Comparison of ENCODE assay signal across 17 cellular contexts in the genomic region with DNA sequence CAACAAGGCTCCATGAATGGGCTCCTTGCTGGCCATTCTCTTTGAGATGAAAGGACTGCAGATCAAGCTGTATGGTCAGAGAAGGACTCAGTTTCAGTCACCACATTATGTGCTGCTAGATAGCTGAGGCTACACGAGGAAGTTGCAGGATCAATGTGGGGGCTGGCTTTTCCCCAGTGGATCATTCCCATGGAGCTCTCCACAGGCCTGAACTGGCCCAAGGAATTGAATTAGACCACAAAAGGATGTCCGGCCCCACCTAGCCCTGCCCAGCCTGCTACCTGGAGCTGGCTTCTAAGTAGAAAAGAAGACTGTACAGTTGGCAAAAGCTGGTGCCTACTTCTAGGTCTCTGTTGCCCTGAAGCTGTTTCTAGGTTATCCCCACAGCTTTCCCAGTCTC.
DNase-seq lines count a peak whose midpoint lies in the region; ATAC-seq and TF ChIP-seq lines count a peak whose summit lies in the region.
"Had no signal": no experiment of that assay in that cellular context is flagged by ENCODE, and none has a peak within 500 bp of the region (broad histone marks: within the 10 kb centered on the region; RNA-seq: fewer than 3 reads in every experiment).

No MANE protein-coding gene starts in this region.

- H3K23ac ChIP-seq in mesendoderm (ENCODE audit: low read length) = no peak overlapping the region

- no peaks in the 10 kb centered on the region for H3K79me2 ChIP-seq in mesendoderm (ENCODE audit: control insufficient read depth, insufficient read depth, low read length)

- H4K8ac ChIP-seq in mesendoderm (ENCODE audit: low read depth, low read length) = no peak overlapping the region

- H3K4me3 Mint-ChIP-seq in MCF 10A (ENCODE audit: unreplicated experiment) = no peak overlapping the region
- H3K4me3 Mint-ChIP-seq in endodermal cell = no peak overlapping the region
- H3K4me3 Mint-ChIP-seq: CD14-positive monocyte; CD4-positive, alpha-beta memory T cell had no signal

- peaks cover 11% of the 10 kb centered on the region for H3K4me1 ChIP-seq in RWPE2 (ENCODE audit: insufficient read depth, poor library complexity, severe bottlenecking)
- no peaks in the 10 kb centered on the region for H3K4me1 ChIP-seq in endodermal cell (ENCODE audit: control insufficient read depth, insufficient read depth, low read length)
- H3K4me1 ChIP-seq in mesendoderm (ENCODE audit: control insufficient read depth, low read depth, low read length) = no peaks in the 10 kb centered on the region
- H3K4me1 ChIP-seq: BLaER1 had no signal

- DNase-seq in RWPE2 (ENCODE audit: low spot score) = no peak
- DNase-seq in MCF 10A (ENCODE audit: unreplicated experiment) = peak; percentile 43
- DNase-seq in endodermal cell = peak; percentile 25
- no peak for DNase-seq in mesendoderm
- no peak for DNase-seq in left lobe of liver (ENCODE audit: low spot score)
- no peak for DNase-seq in NCI-H524 treated with DMSO at 0.1 percent for 48 hours (lab: John Stamatoyannopoulos, UW)
- no peak for DNase-seq in DMS 273 treated with DMSO at 0.1 percent for 48 hours (lab: John Stamatoyannopoulos, UW)
- DNase-seq: 8988T; CD4-positive, alpha-beta memory T cell; DMS79 treated with DMSO at 0.1 percent for 48 hours; GF-D8; GM23248; HCEC 1CT had no signal

- H3K36me3 Mint-ChIP-seq in MCF 10A (ENCODE audit: insufficient read depth, unreplicated experiment) = no peaks in the 10 kb centered on the region
- no peaks in the 10 kb centered on the region for H3K36me3 Mint-ChIP-seq in endodermal cell (ENCODE audit: low read depth)
- H3K36me3 Mint-ChIP-seq: CD14-positive monocyte; CD4-positive, alpha-beta memory T cell had no signal

- no peak overlapping the region for H4K5ac ChIP-seq in mesendoderm (ENCODE audit: low read length)

- WGBS in endodermal cell (ENCODE audit: insufficient coverage in 1 of 2, insufficient read length in 1 of 2), 2 experiments = 86 to 90% methylated on average over 2 of the region's 2 CpGs
- no CpG with 5 or more reads among the region's 2 CpGs for WGBS in mesendoderm (ENCODE audit: extremely low coverage, insufficient coverage, low lambda C conversion rate)

- no peak overlapping the region for H2BK120ac ChIP-seq in mesendoderm (ENCODE audit: low read depth, low read length)

- no peak for TF ChIP-seq CTCF in RWPE2 (IDR thresholded peaks at IDR 0.05; ENCODE audit: poor library complexity, severe bottlenecking)
- no peak for TF ChIP-seq CTCF in MCF 10A (IDR thresholded peaks at IDR 0.05; ENCODE audit: unreplicated experiment)
- TF ChIP-seq CTCF in endodermal cell (conservative IDR thresholded peaks at IDR 0.05) = no peak

- peaks cover 23% of the 10 kb centered on the region for H3K27me3 Mint-ChIP-seq in MCF 10A (ENCODE audit: insufficient read depth, unreplicated experiment)
- peaks cover 65% of the 10 kb centered on the region for H3K27me3 Mint-ChIP-seq in endodermal cell (ENCODE audit: insufficient read depth)

- H3K9me3 ChIP-seq in RWPE2 (ENCODE audit: severe bottlenecking) (no peaks in the 10 kb centered on the region), endodermal cell (ENCODE audit: control insufficient read depth, low read length) (no peaks in the 10 kb centered on the region)
- H3K9me3 ChIP-seq: BLaER1 had no signal

- POLR2A ChIA-PET in MCF 10A (lab: Yijun Ruan, JAX) = interaction anchor here (0.9 to 1.9 kb wide), 2 partner anchors 11 to 13 kb away, joined by 3 to 5 read pairs; no protein-coding TSS in a partner anchor

- H3K9me3 Mint-ChIP-seq in MCF 10A (ENCODE audit: unreplicated experiment) = no peaks in the 10 kb centered on the region
- H3K9me3 Mint-ChIP-seq in endodermal cell = no peaks in the 10 kb centered on the region

- H3K4me1 Mint-ChIP-seq in MCF 10A (ENCODE audit: insufficient read depth, unreplicated experiment) (peaks cover 6% of the 10 kb centered on the region), endodermal cell (peaks cover 8% of the 10 kb centered on the region)
- H3K4me1 Mint-ChIP-seq: CD14-positive monocyte; CD4-positive, alpha-beta memory T cell had no signal

- ATAC-seq in RWPE2 (ENCODE audit: low read depth) = peak; percentile 86
- no peak for ATAC-seq in left lobe of liver
- ATAC-seq in GM21619 (IDR thresholded peaks at IDR 0.05; ENCODE audit: unreplicated experiment) = no peak

- H3K36me3 ChIP-seq in RWPE2 (ENCODE audit: low read depth) = no peaks in the 10 kb centered on the region
- H3K36me3 ChIP-seq in endodermal cell (ENCODE audit: control insufficient read depth, insufficient read depth, low read length) = no peaks in the 10 kb centered on the region
- H3K36me3 ChIP-seq in mesendoderm (ENCODE audit: control insufficient read depth, insufficient read depth, low read length) = no peaks in the 10 kb centered on the region
- H3K36me3 ChIP-seq: BLaER1 had no signal

- CTCF ChIA-PET in MCF 10A (lab: Yijun Ruan, JAX) = interaction anchor here (0.6 to 2.2 kb wide), 4 partner anchors 7 to 457 kb away, joined by 4 to 7 read pairs (median 6); no protein-coding TSS in a partner anchor

- no peak overlapping the region for H3K18ac ChIP-seq in mesendoderm (ENCODE audit: low read length)

- peak overlapping the region; percentile 33 for H3K27ac ChIP-seq in RWPE2 (ENCODE audit: poor library complexity, severe bottlenecking)
- no peak overlapping the region for H3K27ac ChIP-seq in endodermal cell (ENCODE audit: low read depth, low read length)
- peak overlapping the region; percentile 4 for H3K27ac ChIP-seq in mesendoderm (ENCODE audit: low read depth, low read length)
- H3K27ac ChIP-seq: BLaER1, GM23248, HL-60 had no signal

- H3K27ac Mint-ChIP-seq in MCF 10A (ENCODE audit: low read depth, unreplicated experiment) = no peak overlapping the region
- no peak overlapping the region for H3K27ac Mint-ChIP-seq in endodermal cell
- H3K27ac Mint-ChIP-seq: CD14-positive monocyte had no signal

- no peak overlapping the region for H2AK5ac ChIP-seq in mesendoderm (ENCODE audit: low read length)

- no peaks in the 10 kb centered on the region for H3K79me1 ChIP-seq in mesendoderm (ENCODE audit: low read length)

- H3K4ac ChIP-seq in mesendoderm (ENCODE audit: low read depth, low read length) = no peak overlapping the region

- no peak overlapping the region for H2BK5ac ChIP-seq in mesendoderm (ENCODE audit: low read length)

- intact Hi-C loops in MCF 10A (cut with micrococcal nuclease) = no loop called here

- H3K9ac ChIP-seq in endodermal cell (ENCODE audit: extremely low read depth, low read length, poor library complexity, severe bottlenecking) (no peak overlapping the region), mesendoderm (ENCODE audit: low read length) (no peak overlapping the region)
- H3K9ac ChIP-seq: BLaER1, GM23248 had no signal

- H3K27me3 ChIP-seq in RWPE2 (ENCODE audit: insufficient read depth, poor library complexity, severe bottlenecking) (no peaks in the 10 kb centered on the region), endodermal cell (ENCODE audit: control insufficient read depth, insufficient read depth, low read length, poor library complexity, severe bottlenecking) (peaks cover 37% of the 10 kb centered on the region), mesendoderm (ENCODE audit: insufficient read depth, low read length, poor library complexity) (no peaks in the 10 kb centered on the region)
- H3K27me3 ChIP-seq: BLaER1 had no signal

- H3K4me2 ChIP-seq in mesendoderm (ENCODE audit: low read length) = no peak overlapping the region
- H3K4me2 ChIP-seq: BLaER1 had no signal

- H2BK15ac ChIP-seq in mesendoderm (replicated peaks; ENCODE audit: low read depth) = no peak overlapping the region

- no peak overlapping the region for H3K56ac ChIP-seq in mesendoderm (ENCODE audit: low read length)

- H3K4me3 ChIP-seq in RWPE2 (ENCODE audit: severe bottlenecking) (no peak overlapping the region), endodermal cell (ENCODE audit: low read length) (no peak overlapping the region), mesendoderm (ENCODE audit: low read length) (no peak overlapping the region)
- H3K4me3 ChIP-seq: BLaER1, GM23248 had no signal

- BruUV-seq in MCF 10A (replicated peaks; lab: Mats Ljungman, UMichigan) = no TSS peak

Comparison
In these comparisons a context has a peak if more than half of its experiments do, and no peak if none do; other contexts are left out.
1. DNase-seq: peak in MCF 10A (single experiment) and endodermal cell (single experiment); none in RWPE2 (single experiment), mesendoderm (single experiment), left lobe of liver (single experiment), NCI-H524 treated with DMSO at 0.1 percent for 48 hours (single experiment) and DMS 273 treated with DMSO at 0.1 percent for 48 hours (single experiment).